21 cellular contexts compared by ENCODE assay signal in genomic region chr19:21094347-21095025, GRCh38.
"Had no signal": no experiment of that assay in that cellular context is flagged by ENCODE, and none has a peak within 500 bp of the region (broad histone marks: within the 10 kb centered on the region; RNA-seq: fewer than 3 reads in every experiment).

No MANE protein-coding gene starts in this region.

- H3K36me3 ChIP-seq: neutrophil had no signal

- H3K27me3 Mint-ChIP-seq: activated CD4-positive, alpha-beta memory T cell treated with anti-CD3 and anti-CD28 coated beads, Interleukin-2, amount 10 ng/mL, durations not matched to agents 7 days and 5 days; central memory CD8-positive, alpha-beta T cell; naive thymus-derived CD8-positive, alpha-beta T cell; stimulated activated naive CD8-positive, alpha-beta T cell treated with anti-CD3 and anti-CD28 coated beads, Interleukin-15, Interleukin-2, amounts not matched to agents 100 ng/mL and 50 ng/mL, for 24 hours had no signal

- H3K27ac Mint-ChIP-seq: activated CD4-positive, alpha-beta memory T cell treated with anti-CD3 and anti-CD28 coated beads, Interleukin-2, amount 10 ng/mL, durations not matched to agents 7 days and 5 days; activated naive CD4-positive, alpha-beta T cell treated with anti-CD3 and anti-CD28 coated beads for 36 hours; activated T-helper 2 cell treated with anti-CD3 and anti-CD28 coated beads, Interferon-gamma antibody, Interleukin-2, Interleukin-4, amounts not matched to agents 10 μg/mL and 5 μg/mL and 100 μg/mL, durations not matched to agents 14 hours and 24 hours and 36 hours; naive thymus-derived CD8-positive, alpha-beta T cell; stimulated activated naive CD8-positive, alpha-beta T cell treated with anti-CD3 and anti-CD28 coated beads, Interleukin-15, Interleukin-2, amounts not matched to agents 100 ng/mL and 50 ng/mL, for 24 hours had no signal

- DNase-seq: activated CD4-positive, alpha-beta memory T cell treated with anti-CD3 and anti-CD28 coated beads, Interleukin-2, amount 10 ng/mL, durations not matched to agents 7 days and 5 days; activated CD4-positive, alpha-beta T cell treated with anti-CD3 and anti-CD28 coated beads for 48 hours; activated CD4-positive, CD25-positive, alpha-beta regulatory T cell; activated naive CD4-positive, alpha-beta T cell treated with anti-CD3 and anti-CD28 coated beads for 36 hours; activated T-cell treated with anti-CD3 and anti-CD28 coated beads, Interleukin-2, amount 50 U/mL, for 1 hour; anterior cingulate cortex; heart right ventricle; left ventricle myocardium superior; mucosa of descending colon; posterior cingulate gyrus; retina; stimulated activated CD4-positive, alpha-beta T cell treated with anti-CD3 and anti-CD28 coated beads, Interleukin-2, amount 100 ng/mL, for 24 hours; SW 1271 had no signal

- H3K4me3 Mint-ChIP-seq: activated CD4-positive, alpha-beta memory T cell treated with anti-CD3 and anti-CD28 coated beads, Interleukin-2, amount 10 ng/mL, durations not matched to agents 7 days and 5 days; activated naive CD4-positive, alpha-beta T cell treated with anti-CD3 and anti-CD28 coated beads for 36 hours; central memory CD8-positive, alpha-beta T cell; naive thymus-derived CD8-positive, alpha-beta T cell; stimulated activated naive CD8-positive, alpha-beta T cell treated with anti-CD3 and anti-CD28 coated beads, Interleukin-15, Interleukin-2, amounts not matched to agents 100 ng/mL and 50 ng/mL, for 24 hours had no signal

- H3K9me3 ChIP-seq: heart right ventricle, mucosa of descending colon, neutrophil, tibial nerve had no signal

- H3K4me3 ChIP-seq: coronary artery, heart right ventricle, mucosa of descending colon, tibial nerve had no signal

- ATAC-seq: esophagus mucosa; heart right ventricle; left ventricle myocardium superior; mucosa of descending colon; naive thymus-derived CD8-positive, alpha-beta T cell had no signal

- H3K9me3 Mint-ChIP-seq: activated naive CD4-positive, alpha-beta T cell treated with anti-CD3 and anti-CD28 coated beads for 36 hours; central memory CD8-positive, alpha-beta T cell; stimulated activated naive CD8-positive, alpha-beta T cell treated with anti-CD3 and anti-CD28 coated beads, Interleukin-15, Interleukin-2, amounts not matched to agents 100 ng/mL and 50 ng/mL, for 24 hours had no signal

- H3K27ac ChIP-seq: coronary artery, heart right ventricle, neutrophil, tibial nerve had no signal

- H3K27me3 ChIP-seq: heart right ventricle, neutrophil, tibial nerve had no signal

- H3K4me1 ChIP-seq: tibial nerve had no signal
